23 cellular contexts compared by ENCODE assay signal in genomic region chr2:11286323-11286722, GRCh38. TPM values are rescaled to one million over a fixed set of nuclear protein-coding genes. Genes with fewer than 3 reads are reported as not detected.
DNase-seq lines count a peak whose midpoint lies in the region; ATAC-seq and TF ChIP-seq lines count a peak whose summit lies in the region.
"Had no signal": no experiment of that assay in that cellular context is flagged by ENCODE, and none has a peak within 500 bp of the region (broad histone marks: within the 10 kb centered on the region; RNA-seq: fewer than 3 reads in every experiment).

No MANE protein-coding gene starts in this region.

- no peak overlapping the region for H4K91ac ChIP-seq in mesenchymal stem cell (ENCODE audit: low read length)

- DNase-seq in left ventricle myocardium inferior (no peak), left cardiac atrium (no peak), chondrocyte (ENCODE audit: low spot score) (no peak), mesenchymal stem cell (no peak), NCI-H2107 (lab: John Stamatoyannopoulos, UW) (no peak), caudate nucleus (lab: John Stamatoyannopoulos, UW) (no peak)
- no peak for DNase-seq in activated CD4-positive, alpha-beta T cell treated with anti-CD3 and anti-CD28 coated beads for 4 hours
- no peak for DNase-seq in activated T-helper 2 cell treated with anti-CD3 and anti-CD28 coated beads, Interferon-gamma antibody, Interleukin-2, Interleukin-4, amounts not matched to agents 10 μg/mL and 5 μg/mL and 100 μg/mL, durations not matched to agents 14 hours and 24 hours and 36 hours (ENCODE audit: low spot score)
- DNase-seq: CD8-positive, alpha-beta memory T cell; DND-41; GDM1; GOT3; Karpas-422; MM.1S; NCI-H1105 treated with DMSO at 0.1 percent for 48 hours; NCI-H2029; NCI-H2171 treated with DMSO at 0.1 percent for 48 hours; NCI-H446 treated with DMSO at 0.1 percent for 48 hours; PC-3; SJCRH30 had no signal

- no peak overlapping the region for H2AFZ ChIP-seq in mesenchymal stem cell (ENCODE audit: low read depth, low read length)

- H3K9me3 ChIP-seq in left ventricle myocardium inferior (replicated peaks) (peaks cover 9% of the 10 kb centered on the region), mesenchymal stem cell (ENCODE audit: control insufficient read depth, low read length) (peaks cover 8% of the 10 kb centered on the region)
- H3K9me3 ChIP-seq: A549, SJCRH30 had no signal

- H3K27ac ChIP-seq in left ventricle myocardium inferior (replicated peaks): peak overlapping the region; percentile 59
- H3K27ac ChIP-seq in mesenchymal stem cell (ENCODE audit: low read length, poor library complexity, severe bottlenecking): no peak overlapping the region
- H3K27ac ChIP-seq in caudate nucleus (ENCODE audit: low read depth, low read length): no peak overlapping the region
- H3K27ac ChIP-seq: A549; BLaER1 treated with 17β-estradiol and CSF1 and Interleukin-3, amounts not matched to agents 10 nM and 100 nM; RWPE1; SJCRH30 had no signal

- no peak overlapping the region for H2BK5ac ChIP-seq in mesenchymal stem cell (ENCODE audit: low read depth, low read length, poor library complexity, severe bottlenecking)

- H4K8ac ChIP-seq in mesenchymal stem cell (ENCODE audit: low read length): no peak overlapping the region

- intact Hi-C loops in left ventricle myocardium inferior (cut with micrococcal nuclease) (no loop called here), left cardiac atrium (cut with DNase I) (loop anchor here in 1 of 2 donors (10.0 kb wide), 1 partner anchor 58 kb away; the partner anchor contains the start of gene ROCK2)
- intact Hi-C loops in activated T-helper 2 cell treated with anti-CD3 and anti-CD28 coated beads, Interferon-gamma antibody, Interleukin-2, Interleukin-4, amounts not matched to agents 10 μg/mL and 5 μg/mL and 100 μg/mL, durations not matched to agents 14 hours and 24 hours and 36 hours (cut with micrococcal nuclease): no loop called here

- no peak overlapping the region for H3K4me3 Mint-ChIP-seq in chondrocyte (ENCODE audit: unreplicated experiment)
- no peak overlapping the region for H3K4me3 Mint-ChIP-seq in activated T-helper 2 cell treated with anti-CD3 and anti-CD28 coated beads, Interferon-gamma antibody, Interleukin-2, Interleukin-4, amounts not matched to agents 10 μg/mL and 5 μg/mL and 100 μg/mL, durations not matched to agents 14 hours and 24 hours and 36 hours (ENCODE audit: low read depth)
- H3K4me3 Mint-ChIP-seq: CD8-positive, alpha-beta memory T cell had no signal

- H3K23ac ChIP-seq in mesenchymal stem cell (ENCODE audit: low read length in 2 of 2): no peak overlapping the region

- TF ChIP-seq CTCF in left ventricle myocardium inferior (IDR thresholded peaks at IDR 0.05; ENCODE audit: borderline replicate concordance): no peak
- TF ChIP-seq CTCF in chondrocyte (IDR thresholded peaks at IDR 0.05): no peak

- no peak overlapping the region for H3K4me2 ChIP-seq in mesenchymal stem cell (ENCODE audit: low read length, poor library complexity, severe bottlenecking)
- H3K4me2 ChIP-seq: A549; BLaER1 treated with 17β-estradiol and CSF1 and Interleukin-3, amounts not matched to agents 10 nM and 100 nM had no signal

- H3K4me3 ChIP-seq in left ventricle myocardium inferior (no peak overlapping the region), mesenchymal stem cell (ENCODE audit: insufficient read depth in 1 of 2, low read depth in 1 of 2, low read length in 2 of 2) (no peak overlapping the region)
- H3K4me3 ChIP-seq: A549; BLaER1 treated with 17β-estradiol and CSF1 and Interleukin-3, amounts not matched to agents 10 nM and 100 nM; SJCRH30 had no signal

- H3K36me3 ChIP-seq in left ventricle myocardium inferior (peaks cover 21% of the 10 kb centered on the region), mesenchymal stem cell (ENCODE audit: control insufficient read depth in 1 of 2, insufficient read depth in 2 of 2, low read depth in 1 of 2, low read length in 2 of 2) (peaks cover 4 to 27% of the 10 kb centered on the region in 2 experiments)

- no peak overlapping the region for H3K14ac ChIP-seq in mesenchymal stem cell (ENCODE audit: low read length in 2 of 2)

- no peak overlapping the region for H3K18ac ChIP-seq in mesenchymal stem cell (ENCODE audit: low read depth in 1 of 2, low read length in 2 of 2)

- H3K4ac ChIP-seq in mesenchymal stem cell (ENCODE audit: low read depth in 1 of 2, low read length in 2 of 2): no peak overlapping the region

- no peak overlapping the region for H2BK12ac ChIP-seq in mesenchymal stem cell (ENCODE audit: low read length in 2 of 2)

- peaks cover 4% of the 10 kb centered on the region for H3K9me3 Mint-ChIP-seq in chondrocyte (ENCODE audit: low read depth)
- peaks cover 6% of the 10 kb centered on the region for H3K9me3 Mint-ChIP-seq in activated T-helper 2 cell treated with anti-CD3 and anti-CD28 coated beads, Interferon-gamma antibody, Interleukin-2, Interleukin-4, amounts not matched to agents 10 μg/mL and 5 μg/mL and 100 μg/mL, durations not matched to agents 14 hours and 24 hours and 36 hours

- peaks cover 14% of the 10 kb centered on the region for H3K79me1 ChIP-seq in mesenchymal stem cell (replicated peaks; ENCODE audit: low read length, poor library complexity, severe bottlenecking)

- H3K36me3 Mint-ChIP-seq in chondrocyte (ENCODE audit: low read depth): peaks cover 29% of the 10 kb centered on the region
- peaks cover 38% of the 10 kb centered on the region for H3K36me3 Mint-ChIP-seq in activated T-helper 2 cell treated with anti-CD3 and anti-CD28 coated beads, Interferon-gamma antibody, Interleukin-2, Interleukin-4, amounts not matched to agents 10 μg/mL and 5 μg/mL and 100 μg/mL, durations not matched to agents 14 hours and 24 hours and 36 hours (ENCODE audit: low read depth)

- no peaks in the 10 kb centered on the region for H3K27me3 ChIP-seq in left ventricle myocardium inferior (ENCODE audit: low read depth)
- no peaks in the 10 kb centered on the region for H3K27me3 ChIP-seq in mesenchymal stem cell (ENCODE audit: control insufficient read depth in 1 of 2, insufficient read depth in 1 of 2, low read length in 2 of 2)
- H3K27me3 ChIP-seq: BLaER1 treated with 17β-estradiol and CSF1 and Interleukin-3, amounts not matched to agents 10 nM and 100 nM; SJCRH30 had no signal

- no peak overlapping the region for H2BK15ac ChIP-seq in mesenchymal stem cell (ENCODE audit: low read depth, poor library complexity, severe bottlenecking)

- H2AK5ac ChIP-seq in mesenchymal stem cell (ENCODE audit: low read length, severe bottlenecking): no peak overlapping the region

- peak overlapping the region; percentile 63 for H3K27ac Mint-ChIP-seq in chondrocyte (ENCODE audit: unreplicated experiment)
- H3K27ac Mint-ChIP-seq in activated T-helper 2 cell treated with anti-CD3 and anti-CD28 coated beads, Interferon-gamma antibody, Interleukin-2, Interleukin-4, amounts not matched to agents 10 μg/mL and 5 μg/mL and 100 μg/mL, durations not matched to agents 14 hours and 24 hours and 36 hours: no peak overlapping the region
- H3K27ac Mint-ChIP-seq: CD8-positive, alpha-beta memory T cell had no signal

- H3K4me1 Mint-ChIP-seq in chondrocyte (ENCODE audit: low read depth): peaks cover 31% of the 10 kb centered on the region
- no peaks in the 10 kb centered on the region for H3K4me1 Mint-ChIP-seq in activated T-helper 2 cell treated with anti-CD3 and anti-CD28 coated beads, Interferon-gamma antibody, Interleukin-2, Interleukin-4, amounts not matched to agents 10 μg/mL and 5 μg/mL and 100 μg/mL, durations not matched to agents 14 hours and 24 hours and 36 hours (ENCODE audit: low read depth)

- peaks cover 51% of the 10 kb centered on the region for H3K4me1 ChIP-seq in left ventricle myocardium inferior
- H3K4me1 ChIP-seq in mesenchymal stem cell (ENCODE audit: control insufficient read depth, insufficient read depth, low read depth, low read length): no peaks in the 10 kb centered on the region
- H3K4me1 ChIP-seq: SJCRH30 had no signal

- no peaks in the 10 kb centered on the region for H3K27me3 Mint-ChIP-seq in chondrocyte (ENCODE audit: low read depth)
- H3K27me3 Mint-ChIP-seq in activated T-helper 2 cell treated with anti-CD3 and anti-CD28 coated beads, Interferon-gamma antibody, Interleukin-2, Interleukin-4, amounts not matched to agents 10 μg/mL and 5 μg/mL and 100 μg/mL, durations not matched to agents 14 hours and 24 hours and 36 hours (ENCODE audit: low read depth): no peaks in the 10 kb centered on the region
- H3K27me3 Mint-ChIP-seq: CD8-positive, alpha-beta memory T cell had no signal

- ATAC-seq in left cardiac atrium: no peak
- ATAC-seq: A549, PC-3 had no signal

- H3K9ac ChIP-seq in mesenchymal stem cell (ENCODE audit: low read length): peak overlapping the region; percentile 58
- H3K9ac ChIP-seq: BLaER1 treated with 17β-estradiol and CSF1 and Interleukin-3, amounts not matched to agents 10 nM and 100 nM had no signal

- H2BK120ac ChIP-seq in mesenchymal stem cell (ENCODE audit: low read depth, low read length): no peak overlapping the region

RNA-seq across cellular contexts. Expression of gene ROCK2, which starts 58.1 kb away (rescaled TPM):
- total RNA-seq in left ventricle myocardium inferior (30.2 TPM), left cardiac atrium (10 to 100 TPM; 41.1 to 47.6 TPM), chondrocyte (48.6 to 62.3 TPM (median 61.4 TPM) in 3 replicates)
- polyA plus RNA-seq in mesenchymal stem cell (2013, experiment 1 of 2): 27.3 TPM
- polyA plus RNA-seq in mesenchymal stem cell (2013, experiment 2 of 2): 25.6 TPM
- 20.6 and 21.1 TPM in 2 replicates for total RNA-seq in activated T-helper 2 cell treated with anti-CD3 and anti-CD28 coated beads, Interferon-gamma antibody, Interleukin-2, Interleukin-4, amounts not matched to agents 10 μg/mL and 5 μg/mL and 100 μg/mL, durations not matched to agents 14 hours and 24 hours and 36 hours
